Comparison of ENCODE assay signal across 8 cellular contexts in genomic region chr6:29964904-29965872, GRCh38. TPM values are rescaled to one million over a fixed set of nuclear protein-coding genes. Genes with fewer than 3 reads are reported as not detected.
DNase-seq lines count a peak whose midpoint lies in the region; ATAC-seq, FAIRE-seq and TF ChIP-seq lines count a peak whose summit lies in the region.

No MANE protein-coding gene starts in this region.

- TF ChIP-seq CTCF in WTC11 (IDR thresholded peaks at IDR 0.05), result no peak
- no peak for TF ChIP-seq CTCF in keratinocyte (optimal IDR thresholded peaks at IDR 0.05 in 1 of 3, IDR thresholded peaks at IDR 0.05 in 1 of 3, conservative IDR thresholded peaks at IDR 0.05 in 1 of 3; ENCODE audit: extremely low read depth in 1 of 3, insufficient read depth in 2 of 3, low read length in 3 of 3)

- peak; percentile 87 for ATAC-seq in GM18870 (IDR thresholded peaks at IDR 0.05; ENCODE audit: unreplicated experiment)
- ATAC-seq in HG03135 (IDR thresholded peaks at IDR 0.05; ENCODE audit: unreplicated experiment), result peak; percentile 89
- ATAC-seq in WTC11, result peak; percentile 86

- peak; percentile 85 for FAIRE-seq in keratinocyte (lab: Jason Lieb, UNC)

- H3K27ac ChIP-seq in ACC112 (ENCODE audit: low read depth, low read length), result peak overlapping the region; percentile 75
- H3K27ac ChIP-seq in keratinocyte (ENCODE audit: control insufficient read depth, insufficient read depth, low read length), result peak overlapping the region; percentile 80

- peak overlapping the region; percentile 73 for H3K9ac ChIP-seq in keratinocyte (ENCODE audit: control insufficient read depth, extremely low read depth, insufficient read depth, low read length)

- H3K36me3 Mint-ChIP-seq in WTC11, result no peaks in the 10 kb centered on the region

- peaks cover 3% of the 10 kb centered on the region; the same call in 1 of the 2 replicates for H3K27me3 Mint-ChIP-seq in WTC11 (ENCODE audit: low read depth)

- peak overlapping the region; percentile 96 for H3K4me2 ChIP-seq in keratinocyte (ENCODE audit: control insufficient read depth, extremely low read depth, insufficient read depth, low read depth, low read length)

- H3K79me2 ChIP-seq in ACC112 (ENCODE audit: control insufficient read depth, insufficient read depth, low read length, unreplicated experiment) (no peaks in the 10 kb centered on the region), keratinocyte (ENCODE audit: control insufficient read depth, insufficient read depth, low read length) (no peaks in the 10 kb centered on the region)

- H3K9me3 Mint-ChIP-seq in WTC11, result no peaks in the 10 kb centered on the region

- no peaks in the 10 kb centered on the region for H4K20me1 ChIP-seq in keratinocyte (ENCODE audit: control insufficient read depth, extremely low read depth, insufficient read depth, low read length)

- POLR2A ChIA-PET in WTC11 (lab: Charles Lee), result interaction anchor here (0.5 to 3.0 kb wide), 2 partner anchors 10 to 163 kb away, joined by 3 to 15 read pairs; no protein-coding TSS in a partner anchor

- H3K9me1 ChIP-seq in keratinocyte (ENCODE audit: control insufficient read depth, extremely low read depth, insufficient read depth, low read length), result no peaks in the 10 kb centered on the region

- peak overlapping the region; percentile 94 for H3K27ac Mint-ChIP-seq in WTC11

- peaks cover 41% of the 10 kb centered on the region for H3K4me1 ChIP-seq in ACC112 (ENCODE audit: control insufficient read depth, insufficient read depth, low read length, unreplicated experiment)
- peaks cover 43% of the 10 kb centered on the region for H3K4me1 ChIP-seq in keratinocyte (ENCODE audit: control insufficient read depth, extremely low read depth, insufficient read depth, low read length)

- H2AFZ ChIP-seq in ACC112 (ENCODE audit: low read length, unreplicated experiment), result peak overlapping the region; percentile 19
- peak overlapping the region; percentile 44 for H2AFZ ChIP-seq in keratinocyte (ENCODE audit: control insufficient read depth, low read length)

- dilution Hi-C loops in keratinocyte (cut with MboI; ENCODE audit: extremely low pct_ligation_motif_present, low sequenced_read_pairs), result no loop called here

- no peaks in the 10 kb centered on the region for H3K9me3 ChIP-seq in keratinocyte (ENCODE audit: control insufficient read depth, low read depth, low read length)

- peak; percentile 65 for DNase-seq in NCI-H2227 treated with DMSO at 0.1 percent for 48 hours (lab: John Stamatoyannopoulos, UW)
- DNase-seq in WTC11 (ENCODE audit: low spot score), result peak; percentile 35
- peak; percentile 84 for DNase-seq in central memory CD4-positive, alpha-beta T cell
- no peak for DNase-seq in keratinocyte (ENCODE audit: low read depth, low spot score)
- DNase-seq in stimulated activated CD4-positive, alpha-beta T cell treated with anti-CD3 and anti-CD28 coated beads, Interleukin-12 subunit alpha, Interleukin-12 subunit beta, amount 100 ng/mL, for 4 hours, result peak; percentile 57

- peak overlapping the region; percentile 49 for H3K4me3 Mint-ChIP-seq in WTC11

- H3K36me3 ChIP-seq in ACC112 (ENCODE audit: insufficient read depth, low read length) (no peaks in the 10 kb centered on the region), keratinocyte (ENCODE audit: control insufficient read depth in 2 of 2, extremely low read depth in 1 of 2, insufficient read depth in 2 of 2, low read length in 2 of 2) (no peaks in the 10 kb centered on the region)

- CTCF ChIA-PET in WTC11 (lab: Charles Lee), result interaction anchor here (0.8 to 2.0 kb wide), 3 partner anchors 10 to 315 kb away, joined by 3 to 10 read pairs (median 9); no protein-coding TSS in a partner anchor

- peaks cover 37% of the 10 kb centered on the region for H3K4me1 Mint-ChIP-seq in WTC11

- no peaks in the 10 kb centered on the region for H3K27me3 ChIP-seq in ACC112 (ENCODE audit: insufficient read depth, low read length)
- no peaks in the 10 kb centered on the region for H3K27me3 ChIP-seq in keratinocyte (ENCODE audit: control insufficient read depth, extremely low read depth, insufficient read depth, low read length)

- H3K4me3 ChIP-seq in ACC112 (ENCODE audit: low read depth, low read length) (peak overlapping the region; percentile 60), keratinocyte (ENCODE audit: control insufficient read depth in 2 of 3, extremely low read depth in 1 of 3, insufficient read depth in 2 of 3, low read depth in 1 of 3, low read length in 3 of 3) (peak overlapping the region; percentile 49 to 69 (median 64))

TF ChIP-seq in WTC11, 78 proteins besides CTCF, POLR2A, EP300 and RAD21:
- TF ChIP-seq NFE2L1 (CRISPR knock-in tag; IDR thresholded peaks at IDR 0.05) (peak; percentile 98), NFATC4 (CRISPR knock-in tag; IDR thresholded peaks at IDR 0.05) (no peak), SP1 (CRISPR knock-in tag; conservative IDR thresholded peaks at IDR 0.05) (no peak), ARID4B (CRISPR knock-in tag; IDR thresholded peaks at IDR 0.05; ENCODE audit: borderline replicate concordance) (no peak), CREM (CRISPR knock-in tag; IDR thresholded peaks at IDR 0.05) (no peak), FOXJ3 (CRISPR knock-in tag; IDR thresholded peaks at IDR 0.05; ENCODE audit: borderline replicate concordance) (no peak), NR3C1 (CRISPR knock-in tag; conservative IDR thresholded peaks at IDR 0.05; ENCODE audit: low read depth) (no peak), FOXP1 (CRISPR knock-in tag; IDR thresholded peaks at IDR 0.05; ENCODE audit: borderline replicate concordance) (no peak), CBFB (CRISPR knock-in tag; IDR thresholded peaks at IDR 0.05; ENCODE audit: low read depth) (no peak), ETV6 (CRISPR knock-in tag; IDR thresholded peaks at IDR 0.05) (no peak), FOXK1 (CRISPR knock-in tag; IDR thresholded peaks at IDR 0.05) (peak; percentile 60; the same call in 1 of the 2 replicates), PRRX2 (CRISPR knock-in tag; IDR thresholded peaks at IDR 0.05) (no peak), ERG (CRISPR knock-in tag; IDR thresholded peaks at IDR 0.05) (no peak), RELA (CRISPR knock-in tag; IDR thresholded peaks at IDR 0.05; ENCODE audit: borderline replicate concordance) (no peak)
TF ChIP-seq in WTC11: peak in this region for 2.

RNA-seq across cellular contexts. Expression of gene HLA-A, which starts 22.9 kb away (rescaled TPM):
- 93.2 to 135 TPM (median 134 TPM) in 3 replicates for total RNA-seq in WTC11 (2021)
- polyA plus RNA-seq in keratinocyte, result 401 to 820 TPM (median 420 TPM) in 3 replicates
- polyA plus RNA-seq in keratinocyte (2011; ENCODE audit: low read depth), result 445 TPM
- 280 and 402 TPM in 2 replicates for polyA plus RNA-seq in keratinocyte (2011; cell fraction: cytosol; rRNA removed)
- 1,068 and 1,118 TPM in 2 replicates for polyA plus RNA-seq in keratinocyte (2011; cell fraction: nucleus; rRNA removed)
- 503 and 636 TPM in 2 replicates for polyA plus RNA-seq in keratinocyte (2012; ENCODE audit: low replicate concordance)
- 256 to 498 TPM (median 366 TPM) in 3 replicates for polyA minus RNA-seq in keratinocyte
- 705 TPM for polyA minus RNA-seq in keratinocyte (2011; cell fraction: cytosol; rRNA and poly(A)+ RNA removed)
- polyA minus RNA-seq in keratinocyte (2011; cell fraction: nucleus; rRNA and poly(A)+ RNA removed), result 541 and 602 TPM in 2 replicates
